In genomic region chr6:124913056-124913455, GRCh38 we compare ENCODE assay signal across 8 cellular contexts.
"Had no signal": no experiment of that assay in that cellular context is flagged by ENCODE, and none has a peak within 500 bp of the region (broad histone marks: within the 10 kb centered on the region; RNA-seq: fewer than 3 reads in every experiment).

No MANE protein-coding gene starts in this region.

- ATAC-seq: GM12878 had no signal

- FAIRE-seq: G401.6, GM12878, GM12891, GM12892, GM18507, GM19239 had no signal

- H3K4me3 ChIP-seq: GM12878 had no signal

- DNase-seq: GDM1, GF-D8 had no signal
